In the genomic region with DNA sequence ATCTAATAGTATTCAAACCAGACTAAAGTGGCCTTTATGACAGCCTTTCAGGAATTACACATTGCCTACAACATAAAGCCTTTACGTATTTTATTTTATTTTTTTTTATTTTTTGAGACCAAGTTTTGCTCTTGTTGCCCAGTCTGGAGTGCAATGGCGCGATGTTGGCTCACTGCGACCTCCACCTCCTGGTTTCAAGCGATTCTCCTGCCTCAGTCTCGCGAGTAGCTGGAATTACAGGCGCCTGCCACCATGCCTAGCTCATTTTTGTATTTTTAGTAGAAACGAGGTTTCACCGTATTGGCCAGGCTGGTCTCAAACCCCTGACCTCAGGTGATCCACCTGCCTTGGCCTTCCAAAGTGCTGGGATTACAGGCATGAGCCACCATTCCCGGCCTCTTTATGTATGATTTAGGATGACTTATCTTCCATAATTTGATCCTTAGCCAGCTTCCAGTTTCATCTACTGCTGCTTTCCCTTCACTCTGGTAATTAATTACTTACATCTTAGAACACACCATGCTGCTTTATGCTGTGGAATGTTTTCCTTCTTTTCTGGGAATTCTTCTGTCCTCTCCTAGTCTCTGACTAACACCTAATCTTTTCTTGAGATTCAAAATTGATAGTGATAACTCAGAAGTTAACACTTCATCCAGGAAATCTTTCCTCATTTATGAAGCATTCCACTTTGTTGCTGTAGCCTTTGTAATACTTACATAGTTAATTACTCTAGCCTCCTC, we compare ENCODE assay signal across 1 cellular context.
TF ChIP-seq lines count a peak whose summit lies in the region.

No MANE protein-coding gene starts in this region.

TF ChIP-seq in WTC11, 78 proteins besides CTCF, POLR2A, EP300 and RAD21 (continued from another document):
- TF ChIP-seq ZNF416 (CRISPR knock-in tag; IDR thresholded peaks at IDR 0.05) (no peak), NR2C2 (CRISPR knock-in tag; IDR thresholded peaks at IDR 0.05) (no peak), HMGA2 (CRISPR knock-in tag; IDR thresholded peaks at IDR 0.05) (no peak), SOX15 (CRISPR knock-in tag; IDR thresholded peaks at IDR 0.05) (no peak), TEAD1 (CRISPR knock-in tag; IDR thresholded peaks at IDR 0.05) (no peak), SP1 (CRISPR knock-in tag; conservative IDR thresholded peaks at IDR 0.05) (no peak), NR3C1 (CRISPR knock-in tag; conservative IDR thresholded peaks at IDR 0.05; ENCODE audit: low read depth) (no peak), ETV6 (CRISPR knock-in tag; IDR thresholded peaks at IDR 0.05) (no peak), TEAD4 (CRISPR knock-in tag; IDR thresholded peaks at IDR 0.05) (no peak), NFE2L1 (CRISPR knock-in tag; IDR thresholded peaks at IDR 0.05) (no peak), GABPB1 (CRISPR knock-in tag; IDR thresholded peaks at IDR 0.05) (no peak)
- TF ChIP-seq, protein P1, sequence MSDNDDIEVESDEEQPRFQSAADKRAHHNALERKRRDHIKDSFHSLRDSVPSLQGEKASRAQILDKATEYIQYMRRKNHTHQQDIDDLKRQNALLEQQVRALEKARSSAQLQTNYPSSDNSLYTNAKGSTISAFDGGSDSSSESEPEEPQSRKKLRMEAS (CRISPR knock-in tag; IDR thresholded peaks at IDR 0.05): no peak
- TF ChIP-seq, protein P2, sequence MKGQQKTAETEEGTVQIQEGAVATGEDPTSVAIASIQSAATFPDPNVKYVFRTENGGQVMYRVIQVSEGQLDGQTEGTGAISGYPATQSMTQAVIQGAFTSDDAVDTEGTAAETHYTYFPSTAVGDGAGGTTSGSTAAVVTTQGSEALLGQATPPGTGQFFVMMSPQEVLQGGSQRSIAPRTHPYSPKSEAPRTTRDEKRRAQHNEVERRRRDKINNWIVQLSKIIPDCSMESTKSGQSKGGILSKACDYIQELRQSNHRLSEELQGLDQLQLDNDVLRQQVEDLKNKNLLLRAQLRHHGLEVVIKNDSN (CRISPR knock-in tag; IDR thresholded peaks at IDR 0.05): no peak
- TF ChIP-seq, protein P3, sequence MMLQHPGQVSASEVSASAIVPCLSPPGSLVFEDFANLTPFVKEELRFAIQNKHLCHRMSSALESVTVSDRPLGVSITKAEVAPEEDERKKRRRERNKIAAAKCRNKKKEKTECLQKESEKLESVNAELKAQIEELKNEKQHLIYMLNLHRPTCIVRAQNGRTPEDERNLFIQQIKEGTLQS (CRISPR knock-in tag; conservative IDR thresholded peaks at IDR 0.05): no peak
- TF ChIP-seq, protein P4, sequence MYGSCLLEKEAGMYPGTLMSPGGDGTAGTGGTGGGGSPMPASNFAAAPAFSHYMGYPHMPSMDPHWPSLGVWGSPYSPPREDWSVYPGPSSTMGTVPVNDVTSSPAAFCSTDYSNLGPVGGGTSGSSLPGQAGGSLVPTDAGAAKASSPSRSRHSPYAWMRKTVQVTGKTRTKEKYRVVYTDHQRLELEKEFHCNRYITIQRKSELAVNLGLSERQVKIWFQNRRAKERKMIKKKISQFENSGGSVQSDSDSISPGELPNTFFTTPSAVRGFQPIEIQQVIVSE (CRISPR knock-in tag; IDR thresholded peaks at IDR 0.05; ENCODE audit: borderline replicate concordance): no peak
- TF ChIP-seq, protein P5, sequence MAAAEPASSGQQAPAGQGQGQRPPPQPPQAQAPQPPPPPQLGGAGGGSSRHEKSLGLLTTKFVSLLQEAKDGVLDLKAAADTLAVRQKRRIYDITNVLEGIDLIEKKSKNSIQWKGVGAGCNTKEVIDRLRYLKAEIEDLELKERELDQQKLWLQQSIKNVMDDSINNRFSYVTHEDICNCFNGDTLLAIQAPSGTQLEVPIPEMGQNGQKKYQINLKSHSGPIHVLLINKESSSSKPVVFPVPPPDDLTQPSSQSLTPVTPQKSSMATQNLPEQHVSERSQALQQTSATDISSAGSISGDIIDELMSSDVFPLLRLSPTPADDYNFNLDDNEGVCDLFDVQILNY (CRISPR knock-in tag; IDR thresholded peaks at IDR 0.05): no peak
- TF ChIP-seq, protein P6, sequence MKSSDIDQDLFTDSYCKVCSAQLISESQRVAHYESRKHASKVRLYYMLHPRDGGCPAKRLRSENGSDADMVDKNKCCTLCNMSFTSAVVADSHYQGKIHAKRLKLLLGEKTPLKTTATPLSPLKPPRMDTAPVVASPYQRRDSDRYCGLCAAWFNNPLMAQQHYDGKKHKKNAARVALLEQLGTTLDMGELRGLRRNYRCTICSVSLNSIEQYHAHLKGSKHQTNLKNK (CRISPR knock-in tag; IDR thresholded peaks at IDR 0.05): no peak
TF ChIP-seq in WTC11: peak in this region for 0.
